In the genomic region with DNA sequence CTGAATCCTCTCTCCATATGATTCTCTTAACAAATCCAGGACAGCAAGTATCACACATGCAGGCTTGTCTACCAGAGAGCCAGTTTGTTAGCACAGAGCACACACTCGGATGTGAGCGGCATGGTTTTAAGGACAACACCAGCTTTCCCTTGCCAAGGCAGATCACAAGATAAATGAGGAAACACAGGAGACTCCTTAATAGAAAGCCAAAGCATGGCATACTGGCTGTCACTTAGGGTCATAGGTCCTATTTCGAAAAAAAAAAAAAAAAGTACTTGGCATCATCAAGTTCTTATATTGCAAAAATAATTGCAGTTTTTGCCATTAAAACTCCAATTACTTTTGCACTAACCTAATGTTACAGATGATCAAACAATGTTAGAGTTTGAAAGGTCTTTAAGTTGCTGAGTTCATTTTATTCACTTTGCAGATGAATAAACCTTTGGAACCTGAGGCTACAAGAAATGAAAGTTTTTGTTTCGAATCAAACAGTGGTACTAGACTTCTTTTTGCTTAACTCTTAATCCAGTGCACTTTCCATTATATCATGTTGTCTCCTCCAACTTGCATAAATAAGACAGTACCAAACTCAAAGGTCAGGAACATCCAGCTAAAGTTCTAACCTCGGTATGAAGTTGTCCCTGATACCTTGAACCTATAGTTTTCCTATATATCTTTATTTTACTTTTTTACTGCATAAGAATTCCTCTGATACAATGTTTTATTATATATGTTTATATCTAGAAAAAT, we compare ENCODE assay signal across 15 cellular contexts.
DNase-seq lines count a peak whose midpoint lies in the region; ATAC-seq and TF ChIP-seq lines count a peak whose summit lies in the region.
"Had no signal": no experiment of that assay in that cellular context is flagged by ENCODE, and none has a peak within 500 bp of the region (broad histone marks: within the 10 kb centered on the region; RNA-seq: fewer than 3 reads in every experiment).

No MANE protein-coding gene starts in this region.

- H3K9ac ChIP-seq in mesendoderm (ENCODE audit: low read length), result no peak overlapping the region

- no peak overlapping the region for H4K5ac ChIP-seq in mesendoderm (ENCODE audit: low read length)

- intact Hi-C loops in MCF 10A (cut with micrococcal nuclease) (no loop called here), breast epithelium (cut with DNase I; ENCODE audit: low total_unique reads) (no loop called here)
- intact Hi-C loops in activated CD8-positive, alpha-beta T cell treated with anti-CD3 and anti-CD28 coated beads for 36 hours (cut with micrococcal nuclease), result no loop called here

- peaks cover 10% of the 10 kb centered on the region for H3K4me1 Mint-ChIP-seq in MCF 10A (ENCODE audit: insufficient read depth, unreplicated experiment)
- H3K4me1 Mint-ChIP-seq in activated CD8-positive, alpha-beta T cell treated with anti-CD3 and anti-CD28 coated beads for 36 hours (ENCODE audit: low read depth), result no peaks in the 10 kb centered on the region

- H2BK5ac ChIP-seq in mesendoderm (ENCODE audit: low read length), result no peak overlapping the region

- no peak overlapping the region for H3K4me2 ChIP-seq in mesendoderm (ENCODE audit: low read length)

- no peaks in the 10 kb centered on the region for H3K36me3 Mint-ChIP-seq in MCF 10A (ENCODE audit: insufficient read depth, unreplicated experiment)
- H3K36me3 Mint-ChIP-seq in activated CD8-positive, alpha-beta T cell treated with anti-CD3 and anti-CD28 coated beads for 36 hours (ENCODE audit: low read depth), result no peaks in the 10 kb centered on the region

- H2BK15ac ChIP-seq in mesendoderm (replicated peaks; ENCODE audit: low read depth), result no peak overlapping the region

- H2BK120ac ChIP-seq in mesendoderm (ENCODE audit: low read depth, low read length), result no peak overlapping the region

- H3K79me1 ChIP-seq in mesendoderm (ENCODE audit: low read length), result no peaks in the 10 kb centered on the region

- peak overlapping the region; percentile 51 for H3K27ac Mint-ChIP-seq in MCF 10A (ENCODE audit: low read depth, unreplicated experiment)
- no peak overlapping the region for H3K27ac Mint-ChIP-seq in activated CD8-positive, alpha-beta T cell treated with anti-CD3 and anti-CD28 coated beads for 36 hours
- H3K27ac Mint-ChIP-seq: nephron progenitor cell had no signal

- POLR2A ChIA-PET in MCF 10A (lab: Yijun Ruan, JAX), result interaction anchor here (0.6 kb wide), 1 partner anchor 128 kb away, joined by 3 read pairs; no protein-coding TSS in a partner anchor
- POLR2A ChIA-PET in activated CD8-positive, alpha-beta T cell treated with anti-CD3 and anti-CD28 coated beads for 36 hours (lab: Charles Lee), result no interaction called here

- no peaks in the 10 kb centered on the region for H3K79me2 ChIP-seq in mesendoderm (ENCODE audit: control insufficient read depth, insufficient read depth, low read length)

- H3K27ac ChIP-seq in breast epithelium (no peak overlapping the region), mesendoderm (ENCODE audit: low read depth, low read length) (no peak overlapping the region)
- H3K27ac ChIP-seq: ascending aorta, skin epidermis had no signal

- no peak for TF ChIP-seq POLR2A in breast epithelium (IDR thresholded peaks at IDR 0.05)

- no peaks in the 10 kb centered on the region for H3K27me3 Mint-ChIP-seq in MCF 10A (ENCODE audit: insufficient read depth, unreplicated experiment)
- H3K27me3 Mint-ChIP-seq in activated CD8-positive, alpha-beta T cell treated with anti-CD3 and anti-CD28 coated beads for 36 hours, result no peaks in the 10 kb centered on the region

- CTCF ChIA-PET in MCF 10A (lab: Yijun Ruan, JAX), result interaction anchor here (0.7 to 1.2 kb wide), 2 partner anchors 44 to 130 kb away, joined by 3 to 4 read pairs; no protein-coding TSS in a partner anchor
- CTCF ChIA-PET in activated CD8-positive, alpha-beta T cell treated with anti-CD3 and anti-CD28 coated beads for 36 hours (lab: Charles Lee), result no interaction called here

- H3K36me3 ChIP-seq in breast epithelium, result no peaks in the 10 kb centered on the region
- no peaks in the 10 kb centered on the region for H3K36me3 ChIP-seq in mesendoderm (ENCODE audit: control insufficient read depth, insufficient read depth, low read length)

- H3K9me3 Mint-ChIP-seq in MCF 10A (ENCODE audit: unreplicated experiment), result no peaks in the 10 kb centered on the region
- peaks cover 1% of the 10 kb centered on the region for H3K9me3 Mint-ChIP-seq in activated CD8-positive, alpha-beta T cell treated with anti-CD3 and anti-CD28 coated beads for 36 hours
- H3K9me3 Mint-ChIP-seq: nephron progenitor cell had no signal

- H3K4ac ChIP-seq in mesendoderm (ENCODE audit: low read depth, low read length), result no peak overlapping the region

- H4K8ac ChIP-seq in mesendoderm (ENCODE audit: low read depth, low read length), result no peak overlapping the region

- H3K4me1 ChIP-seq in breast epithelium (no peaks in the 10 kb centered on the region), mesendoderm (ENCODE audit: control insufficient read depth, low read depth, low read length) (no peaks in the 10 kb centered on the region)

- H3K4me3 Mint-ChIP-seq in MCF 10A (ENCODE audit: unreplicated experiment), result no peak overlapping the region
- no peak overlapping the region for H3K4me3 Mint-ChIP-seq in activated CD8-positive, alpha-beta T cell treated with anti-CD3 and anti-CD28 coated beads for 36 hours
- H3K4me3 Mint-ChIP-seq: nephron progenitor cell had no signal

- WGBS in mesendoderm (ENCODE audit: extremely low coverage, insufficient coverage, low lambda C conversion rate), result no CpG with 5 or more reads among the region's 5 CpGs

- H3K4me3 ChIP-seq in breast epithelium (no peak overlapping the region), choroid plexus epithelial cell (ENCODE audit: low read depth, low read length) (no peak overlapping the region), mesendoderm (ENCODE audit: low read length) (no peak overlapping the region)
- H3K4me3 ChIP-seq: ascending aorta, skin epidermis had no signal

- no TSS peak for BruUV-seq in MCF 10A (replicated peaks; lab: Mats Ljungman, UMichigan)

- H2AK5ac ChIP-seq in mesendoderm (ENCODE audit: low read length), result no peak overlapping the region

- TF ChIP-seq CTCF in MCF 10A (IDR thresholded peaks at IDR 0.05; ENCODE audit: unreplicated experiment) (no peak), breast epithelium (IDR thresholded peaks at IDR 0.05) (no peak), choroid plexus epithelial cell (conservative IDR thresholded peaks at IDR 0.05; ENCODE audit: low read depth, low read length) (no peak)
- TF ChIP-seq CTCF in activated CD8-positive, alpha-beta T cell treated with anti-CD3 and anti-CD28 coated beads for 36 hours (IDR thresholded peaks at IDR 0.05), result no peak

- no peaks in the 10 kb centered on the region for H3K9me3 ChIP-seq in breast epithelium
- H3K9me3 ChIP-seq: ascending aorta had no signal

- H3K23ac ChIP-seq in mesendoderm (ENCODE audit: low read length), result no peak overlapping the region

- no peak for ATAC-seq in activated CD8-positive, alpha-beta T cell treated with anti-CD3 and anti-CD28 coated beads for 36 hours
- no peak for ATAC-seq in HG02981 (IDR thresholded peaks at IDR 0.05; ENCODE audit: unreplicated experiment)

- DNase-seq in MCF 10A (ENCODE audit: unreplicated experiment), result no peak
- no peak for DNase-seq in breast epithelium (ENCODE audit: low spot score in 2 of 2)
- DNase-seq in choroid plexus epithelial cell (ENCODE audit: low read depth), result peak; percentile 33
- DNase-seq in mesendoderm, result peak; percentile 16
- no peak for DNase-seq in activated CD8-positive, alpha-beta T cell treated with anti-CD3 and anti-CD28 coated beads for 36 hours
- no peak for DNase-seq in stimulated activated CD4-positive, alpha-beta T cell treated with anti-CD3 and anti-CD28 coated beads, Interleukin-12 subunit alpha, Interleukin-12 subunit beta, amount 100 ng/mL, for 4 hours
- no peak for DNase-seq in middle frontal gyrus (ENCODE audit: extremely low spot score, low spot score)
- DNase-seq: ACHN; activated CD4-positive, alpha-beta T cell treated with anti-CD3 and anti-CD28 coated beads for 4 hours; activated T-cell treated with anti-CD3 and anti-CD28 coated beads, Interleukin-2, amount 50 U/mL, for 48 hours; NCI-H226; nephron progenitor cell had no signal

- H3K56ac ChIP-seq in mesendoderm (ENCODE audit: low read length), result no peak overlapping the region

- H3K18ac ChIP-seq in mesendoderm (ENCODE audit: low read length), result no peak overlapping the region

- H3K27me3 ChIP-seq in breast epithelium (no peaks in the 10 kb centered on the region), mesendoderm (ENCODE audit: insufficient read depth, low read length, poor library complexity) (no peaks in the 10 kb centered on the region)
- H3K27me3 ChIP-seq: ascending aorta had no signal

Comparison
In these comparisons a context has a peak if more than half of its experiments do, and no peak if none do; other contexts are left out.
1. DNase-seq: peak in choroid plexus epithelial cell (single experiment) and mesendoderm (single experiment); none in MCF 10A (single experiment), breast epithelium (0 of 2), activated CD8-positive, alpha-beta T cell treated with anti-CD3 and anti-CD28 coated beads for 36 hours (single experiment), stimulated activated CD4-positive, alpha-beta T cell treated with anti-CD3 and anti-CD28 coated beads, Interleukin-12 subunit alpha, Interleukin-12 subunit beta, amount 100 ng/mL, for 4 hours (single experiment) and middle frontal gyrus (single experiment).